Comparison of ENCODE assay signal across 12 cellular contexts in genomic region chr7:43668035-43668434, GRCh38.
"Had no signal": no experiment of that assay in that cellular context is flagged by ENCODE, and none has a peak within 500 bp of the region (broad histone marks: within the 10 kb centered on the region; RNA-seq: fewer than 3 reads in every experiment).

No MANE protein-coding gene starts in this region.

- H3K27ac Mint-ChIP-seq: activated naive CD8-positive, alpha-beta T cell treated with anti-CD3 and anti-CD28 coated beads, Interleukin-2, amount 10 ng/mL, durations not matched to agents 7 days and 5 days; endodermal cell had no signal

- H3K4me3 ChIP-seq: ascending aorta, lower lobe of right lung, tibial artery had no signal

- H3K27me3 ChIP-seq: ascending aorta, neutrophil, tibial artery had no signal

- H3K27ac ChIP-seq: ascending aorta, lower lobe of right lung, neutrophil, tibial artery had no signal

- H3K9me3 ChIP-seq: ascending aorta, lower lobe of right lung, neutrophil, tibial artery had no signal

- DNase-seq: activated CD8-positive, alpha-beta memory T cell treated with anti-CD3 and anti-CD28 coated beads for 24 hours; activated naive CD8-positive, alpha-beta T cell treated with anti-CD3 and anti-CD28 coated beads, Interleukin-2, amount 10 ng/mL, durations not matched to agents 7 days and 5 days; endodermal cell; erythroblast; hippocampal formation; kidney glomerular epithelial cell; lower lobe of right lung; naive thymus-derived CD4-positive, alpha-beta T cell; retina; tibial artery had no signal

- H3K27me3 Mint-ChIP-seq: activated naive CD8-positive, alpha-beta T cell treated with anti-CD3 and anti-CD28 coated beads, Interleukin-2, amount 10 ng/mL, durations not matched to agents 7 days and 5 days; naive thymus-derived CD4-positive, alpha-beta T cell had no signal

- ATAC-seq: lower lobe of right lung; naive thymus-derived CD4-positive, alpha-beta T cell had no signal

- H3K36me3 ChIP-seq: ascending aorta, lower lobe of right lung, neutrophil had no signal

- H3K4me1 Mint-ChIP-seq: endodermal cell had no signal

- H3K4me3 Mint-ChIP-seq: activated naive CD8-positive, alpha-beta T cell treated with anti-CD3 and anti-CD28 coated beads, Interleukin-2, amount 10 ng/mL, durations not matched to agents 7 days and 5 days; endodermal cell had no signal

- H3K4me1 ChIP-seq: lower lobe of right lung had no signal
